ENCODE assay signal across 24 cellular contexts in genomic region chr7:24795407-24795767, GRCh38.
"Had no signal": no experiment of that assay in that cellular context is flagged by ENCODE, and none has a peak within 500 bp of the region (broad histone marks: within the 10 kb centered on the region; RNA-seq: fewer than 3 reads in every experiment).

No MANE protein-coding gene starts in this region.

- H3K4me3 ChIP-seq: SK-N-MC had no signal

- ATAC-seq: activated CD8-positive, alpha-beta memory T cell treated with anti-CD3 and anti-CD28 coated beads, Interleukin-2, amount 10 ng/mL, durations not matched to agents 7 days and 5 days; activated T-cell treated with anti-CD3 and anti-CD28 coated beads, Interleukin-2, amount 50 U/mL, for 4 hours; Panc1; Right ventricle myocardium inferior; T-cell had no signal

- H3K27ac ChIP-seq: SK-N-MC had no signal

- DNase-seq: activated B cell treated with CpG ODN at 0.5 μM for 24 hours; activated CD4-positive, alpha-beta T cell treated with anti-CD3 and anti-CD28 coated beads for 1 hour; activated CD4-positive, alpha-beta T cell treated with anti-CD3 and anti-CD28 coated beads, Interleukin-2, amount 10 ng/mL, durations not matched to agents 24 days and 14 days; activated CD4-positive, alpha-beta T cell treated with anti-CD3 and anti-CD28 coated beads, Interleukin-2, amount 50 U/mL, for 48 hours; activated CD8-positive, alpha-beta memory T cell treated with anti-CD3 and anti-CD28 coated beads, Interleukin-2, amount 10 ng/mL, durations not matched to agents 7 days and 5 days; activated effector memory CD4-positive, alpha-beta T cell treated with anti-CD3 and anti-CD28 coated beads, Interleukin-2, amount 50 U/mL, for 16 hours; activated naive CD4-positive, alpha-beta T cell treated with anti-CD3 and anti-CD28 coated beads for 36 hours; activated T-cell treated with anti-CD3 and anti-CD28 coated beads, Interleukin-2, amount 50 U/mL, for 4 hours; amygdala; Karpas-422; MM.1S; NCI-H1105 treated with DMSO at 0.1 percent for 48 hours; NCI-H1436 treated with DMSO at 0.1 percent for 48 hours; NCI-H187; NCI-H2081; NCI-H510A treated with DMSO at 0.1 percent for 48 hours; NCI-H774; RPMI8226; T-cell; T1000 had no signal

- FAIRE-seq: astrocyte had no signal
